ENCODE assay signal across 17 cellular contexts in the genomic region with DNA sequence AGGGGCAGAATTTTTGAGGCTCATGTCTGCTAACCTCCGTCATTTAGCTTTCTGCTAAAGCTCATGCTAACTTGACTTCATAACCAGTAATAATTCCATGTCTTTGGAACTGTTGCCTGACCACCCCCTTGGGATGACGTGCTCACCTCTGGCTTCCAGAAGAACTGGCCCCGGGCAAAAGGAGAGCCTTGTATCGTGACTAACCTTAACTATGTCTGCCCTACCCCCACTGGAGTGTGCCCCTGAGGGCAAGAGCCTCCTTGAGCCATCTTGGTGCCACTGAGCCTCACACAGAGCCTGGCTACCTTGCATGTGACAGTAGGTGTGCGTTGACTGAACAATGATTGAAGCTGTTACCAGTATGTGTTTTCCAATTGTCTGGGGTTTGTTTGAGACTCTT. TPM values are rescaled to one million over a fixed set of nuclear protein-coding genes. Genes with fewer than 3 reads are reported as not detected.
"Had no signal": no experiment of that assay in that cellular context is flagged by ENCODE, and none has a peak within 500 bp of the region (broad histone marks: within the 10 kb centered on the region; RNA-seq: fewer than 3 reads in every experiment).

No MANE protein-coding gene starts in this region.

- DNase-seq: activated CD4-positive, alpha-beta memory T cell treated with anti-CD3 and anti-CD28 coated beads for 36 hours; activated CD4-positive, alpha-beta T cell treated with anti-CD3 and anti-CD28 coated beads for 36 hours; activated naive CD4-positive, alpha-beta T cell; activated naive CD8-positive, alpha-beta T cell treated with anti-CD3 and anti-CD28 coated beads, Interleukin-2, amount 10 ng/mL, durations not matched to agents 7 days and 5 days; activated T-cell treated with anti-CD3 and anti-CD28 coated beads, Interleukin-2, amount 50 U/mL, for 1 hour; amygdala; effector CD4-positive, alpha-beta T cell; gastrocnemius medialis; midbrain; nucleus accumbens; stimulated activated naive CD4-positive, alpha-beta T cell; T-helper 2 cell; WERI-Rb-1 had no signal

- H3K36me3 ChIP-seq: cardiac muscle cell, gastrocnemius medialis had no signal

- H3K27ac ChIP-seq: cardiac muscle cell, gastrocnemius medialis, WERI-Rb-1 had no signal

- H3K4me3 ChIP-seq: cardiac muscle cell, gastrocnemius medialis, lung had no signal

- H3K4me1 ChIP-seq: gastrocnemius medialis had no signal

- ATAC-seq: activated CD4-positive, alpha-beta T cell treated with anti-CD3 and anti-CD28 coated beads for 36 hours; activated T-helper 17 cell treated with anti-CD3 and anti-CD28 coated beads, Interleukin-2, amount 50 U/mL, for 72 hours; gastrocnemius medialis; left lobe of liver had no signal

- H3K9me3 ChIP-seq: gastrocnemius medialis had no signal

RNA-seq across cellular contexts. Expression of a gene that starts 44.3 kb away (rescaled TPM):
- total RNA-seq: activated CD4-positive, alpha-beta memory T cell treated with anti-CD3 and anti-CD28 coated beads for 36 hours; activated CD4-positive, alpha-beta T cell treated with anti-CD3 and anti-CD28 coated beads for 36 hours; activated naive CD8-positive, alpha-beta T cell treated with anti-CD3 and anti-CD28 coated beads, Interleukin-2, amount 10 ng/mL, durations not matched to agents 7 days and 5 days; activated T-helper 17 cell treated with anti-CD3 and anti-CD28 coated beads, Interleukin-2, amount 50 U/mL, for 72 hours; cardiac muscle cell had no signal
